ENCODE assay signal across 6 cellular contexts in genomic region chr1:155003227-155003765, GRCh38. TPM values are rescaled to one million over a fixed set of nuclear protein-coding genes. Genes with fewer than 3 reads are reported as not detected.
DNase-seq lines count a peak whose midpoint lies in the region; ATAC-seq and TF ChIP-seq lines count a peak whose summit lies in the region.

No MANE protein-coding gene starts in this region.

- H3K36me3 Mint-ChIP-seq in activated CD8-positive, alpha-beta T cell treated with anti-CD3 and anti-CD28 coated beads for 36 hours (ENCODE audit: low read depth), result peaks cover 5% of the 10 kb centered on the region

- no peak for TF ChIP-seq EP300 in Ishikawa (IDR thresholded peaks at IDR 0.05; ENCODE audit: borderline replicate concordance)

- DNase-seq in activated CD8-positive, alpha-beta T cell treated with anti-CD3 and anti-CD28 coated beads for 36 hours, result peak; percentile 48
- no peak for DNase-seq in ureter (ENCODE audit: low spot score)
- DNase-seq in effector CD4-positive, alpha-beta T cell, result no peak

- H3K9me3 Mint-ChIP-seq in activated CD8-positive, alpha-beta T cell treated with anti-CD3 and anti-CD28 coated beads for 36 hours, result no peaks in the 10 kb centered on the region

- TF ChIP-seq RAD21 in Ishikawa (IDR thresholded peaks at IDR 0.05; ENCODE audit: low read depth), result no peak

- CTCF ChIA-PET in activated CD8-positive, alpha-beta T cell treated with anti-CD3 and anti-CD28 coated beads for 36 hours (lab: Charles Lee), result interaction anchor here (1.0 to 2.0 kb wide), 2 partner anchors 14 kb away, joined by 3 to 14 read pairs; no protein-coding TSS in a partner anchor

- ATAC-seq in activated CD8-positive, alpha-beta T cell treated with anti-CD3 and anti-CD28 coated beads for 36 hours, result no peak
- no peak for ATAC-seq in GM21529 (IDR thresholded peaks at IDR 0.05; ENCODE audit: unreplicated experiment)

- peak overlapping the region; percentile 80 for H3K27ac Mint-ChIP-seq in activated CD8-positive, alpha-beta T cell treated with anti-CD3 and anti-CD28 coated beads for 36 hours

- no peaks in the 10 kb centered on the region for H3K27me3 ChIP-seq in layer of hippocampus (ENCODE audit: control insufficient read depth, insufficient read depth, low read length)

- H3K27me3 Mint-ChIP-seq in activated CD8-positive, alpha-beta T cell treated with anti-CD3 and anti-CD28 coated beads for 36 hours, result no peaks in the 10 kb centered on the region

- POLR2A ChIA-PET in activated CD8-positive, alpha-beta T cell treated with anti-CD3 and anti-CD28 coated beads for 36 hours (lab: Charles Lee), result interaction anchor here (0.8 to 1.9 kb wide), 7 partner anchors 10 to 134 kb away, joined by 3 to 5 read pairs (median 4); partner anchors contain the start of genes FLAD1 and PBXIP1

- peak overlapping the region; percentile 99 for H3K27ac ChIP-seq in layer of hippocampus (ENCODE audit: low read depth, low read length)

- TF ChIP-seq CTCF in activated CD8-positive, alpha-beta T cell treated with anti-CD3 and anti-CD28 coated beads for 36 hours (IDR thresholded peaks at IDR 0.05), result no peak

- H3K4me1 Mint-ChIP-seq in activated CD8-positive, alpha-beta T cell treated with anti-CD3 and anti-CD28 coated beads for 36 hours (ENCODE audit: low read depth), result peaks cover 48% of the 10 kb centered on the region

- intact Hi-C loops in activated CD8-positive, alpha-beta T cell treated with anti-CD3 and anti-CD28 coated beads for 36 hours (cut with micrococcal nuclease), result no loop called here

- peak overlapping the region; percentile 85 for H3K4me3 Mint-ChIP-seq in activated CD8-positive, alpha-beta T cell treated with anti-CD3 and anti-CD28 coated beads for 36 hours

TF ChIP-seq in Ishikawa, 13 proteins besides CTCF, POLR2A, EP300 and RAD21:
- peak; percentile 77 for TF ChIP-seq NFIC (IDR thresholded peaks at IDR 0.05)
- TF ChIP-seq ZBTB7A (IDR thresholded peaks at IDR 0.05; ENCODE audit: low read depth), result 0 out of 2 replicates have a peak, but pooled peaks have one; percentile 1
- TF ChIP-seq EGR1 (IDR thresholded peaks at IDR 0.05), result no peak

RNA-seq across cellular contexts. Expression of gene ZBTB7B, which starts 0.7 kb away (rescaled TPM):
- 10 to 100 TPM; 26.3 to 26.5 TPM for total RNA-seq in activated CD8-positive, alpha-beta T cell treated with anti-CD3 and anti-CD28 coated beads for 36 hours
- 92.8 TPM for total RNA-seq in ureter

RNA-seq across cellular contexts. Expression of gene LENEP, which starts 9.9 kb away (rescaled TPM):
- total RNA-seq in activated CD8-positive, alpha-beta T cell treated with anti-CD3 and anti-CD28 coated beads for 36 hours, result not detected
- 0.94 TPM for total RNA-seq in ureter

RNA-seq across cellular contexts. Expression of gene FLAD1, which starts 20.2 kb away (rescaled TPM):
- total RNA-seq in activated CD8-positive, alpha-beta T cell treated with anti-CD3 and anti-CD28 coated beads for 36 hours, result 10 to 100 TPM; 31.5 to 32.9 TPM
- 48.3 TPM for total RNA-seq in ureter

RNA-seq across cellular contexts. Expression of gene CKS1B, which starts 28.8 kb away (rescaled TPM):
- 100 to 1,000 TPM; 172 to 173 TPM for total RNA-seq in activated CD8-positive, alpha-beta T cell treated with anti-CD3 and anti-CD28 coated beads for 36 hours
- total RNA-seq in ureter, result 24.8 TPM

RNA-seq across cellular contexts. Expression of gene DCST2, which starts 30.3 kb away (rescaled TPM):
- under 1 TPM; 0.20 to 0.36 TPM for total RNA-seq in activated CD8-positive, alpha-beta T cell treated with anti-CD3 and anti-CD28 coated beads for 36 hours
- 1.2 TPM for total RNA-seq in ureter
